Comparison of ENCODE assay signal across 8 cellular contexts in the genomic region with DNA sequence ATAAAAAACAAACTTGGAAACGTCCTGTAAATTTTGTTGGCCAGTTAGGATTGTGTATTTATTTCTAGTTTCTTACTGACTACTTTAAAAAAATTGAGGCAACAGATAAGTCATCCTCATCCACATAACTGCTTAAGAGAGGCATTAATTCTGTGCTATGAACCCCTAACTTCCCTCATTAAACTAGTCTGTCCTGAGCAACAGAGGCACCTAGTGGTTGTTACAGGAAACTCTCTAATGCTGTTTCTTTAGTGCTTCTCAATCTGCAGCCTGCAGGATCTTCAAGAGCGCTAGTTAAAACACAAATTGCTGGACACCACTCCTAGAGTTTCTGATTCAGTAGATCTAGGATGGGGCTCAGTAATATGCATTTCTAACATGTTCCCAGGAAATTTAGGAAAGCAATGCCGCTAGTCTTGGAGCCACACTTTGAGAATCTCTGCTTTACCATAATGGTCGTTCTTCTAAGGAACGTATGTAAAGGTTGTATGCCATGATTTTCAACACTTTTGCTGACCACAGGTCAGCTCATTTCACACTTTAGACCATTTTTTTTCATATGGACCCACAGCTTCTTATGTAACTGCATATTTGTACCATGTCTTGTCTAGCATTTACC.
A peak's percentile ranks its signal among the peaks of the same experiment; 100 is the strongest.
DNase-seq lines count a peak whose midpoint lies in the region; ATAC-seq and TF ChIP-seq lines count a peak whose summit lies in the region.

No MANE protein-coding gene starts in this region.

- no peak overlapping the region for H3K9ac ChIP-seq in H9 (ENCODE audit: extremely low read depth, insufficient read length, low read length)
- no peak overlapping the region for H3K9ac ChIP-seq in neuronal stem cell (ENCODE audit: low read depth, low read length, poor library complexity)

- H2BK20ac ChIP-seq in H9 (ENCODE audit: low read depth, low read length, poor library complexity, severe bottlenecking), result no peak overlapping the region

- H3K4me3 Mint-ChIP-seq in H9, result no peak overlapping the region

- no peaks in the 10 kb centered on the region for H3K4me1 Mint-ChIP-seq in H9

- no peaks in the 10 kb centered on the region for H3K79me2 ChIP-seq in H9 (ENCODE audit: insufficient read depth, low read length)

- H2BK12ac ChIP-seq in H9 (ENCODE audit: insufficient read length, low read depth, low read length) (no peak overlapping the region), neuronal stem cell (ENCODE audit: low read length) (no peak overlapping the region)

- H3K4me2 ChIP-seq in H9 (ENCODE audit: insufficient read depth, insufficient read length, low read length) (no peak overlapping the region), neuronal stem cell (ENCODE audit: insufficient read depth, low read length, poor library complexity, severe bottlenecking) (no peak overlapping the region)

- H2BK15ac ChIP-seq in H9 (ENCODE audit: low read depth, low read length) (no peak overlapping the region), neuronal stem cell (ENCODE audit: low read length) (no peak overlapping the region)

- peaks cover 4% of the 10 kb centered on the region; the same call in 1 of the 2 replicates for H3K27me3 Mint-ChIP-seq in H9 (ENCODE audit: low read depth)

- H3K79me1 ChIP-seq in H9 (ENCODE audit: insufficient read depth, low read depth, low read length, poor library complexity, severe bottlenecking) (no peaks in the 10 kb centered on the region), neuronal stem cell (ENCODE audit: low read depth, low read length) (no peaks in the 10 kb centered on the region)

- no peak overlapping the region for H3K56ac ChIP-seq in H9 (ENCODE audit: insufficient read length, low read depth, low read length)

- H2AFZ ChIP-seq in H9 (ENCODE audit: low read length), result no peak overlapping the region
- H2AFZ ChIP-seq in neuronal stem cell (ENCODE audit: low read length), result no peak overlapping the region

- no peak overlapping the region for H3K27ac Mint-ChIP-seq in H9

- H3K14ac ChIP-seq in H9 (ENCODE audit: insufficient read depth, low read length) (no peak overlapping the region), neuronal stem cell (ENCODE audit: low read length) (no peak overlapping the region)

- H2BK5ac ChIP-seq in H9 (ENCODE audit: insufficient read length, low read length), result no peak overlapping the region
- H2BK5ac ChIP-seq in neuronal stem cell (ENCODE audit: low read length), result no peak overlapping the region

- no peak for ATAC-seq in HG03039 (IDR thresholded peaks at IDR 0.05; ENCODE audit: unreplicated experiment)

- H3K4ac ChIP-seq in H9 (ENCODE audit: low read depth, low read length), result no peak overlapping the region
- H3K4ac ChIP-seq in neuronal stem cell (ENCODE audit: low read length), result no peak overlapping the region

- no peak overlapping the region for H4K91ac ChIP-seq in H9 (ENCODE audit: insufficient read length, low read depth, low read length)
- no peak overlapping the region for H4K91ac ChIP-seq in neuronal stem cell (ENCODE audit: low read depth, low read length, poor library complexity)

- H3K27ac ChIP-seq in H9 (ENCODE audit: insufficient read length, low read depth, low read length) (no peak overlapping the region), adrenal gland (no peak overlapping the region), neuronal stem cell (replicated peaks; ENCODE audit: low read length) (no peak overlapping the region)

- TF ChIP-seq POLR2A in adrenal gland (IDR thresholded peaks at IDR 0.05), result no peak

- H4K8ac ChIP-seq in H9 (replicated peaks; ENCODE audit: insufficient read length, low read depth, low read length), result no peak overlapping the region
- no peak overlapping the region for H4K8ac ChIP-seq in neuronal stem cell (ENCODE audit: low read depth, low read length)

- H3K36me3 ChIP-seq in adrenal gland (replicated peaks in 1 of 2) (no peaks in the 10 kb centered on the region), neuronal stem cell (replicated peaks in 1 of 2; ENCODE audit: control insufficient read depth in 2 of 2, insufficient read depth in 2 of 2, low read length in 2 of 2) (no peaks in the 10 kb centered on the region)

- H2BK120ac ChIP-seq in H9 (ENCODE audit: low read depth, low read length, poor library complexity, severe bottlenecking) (no peak overlapping the region), neuronal stem cell (ENCODE audit: low read depth, low read length) (no peak overlapping the region)

- H3K23me2 ChIP-seq in H9 (ENCODE audit: insufficient read length, low read depth, low read length, poor library complexity, severe bottlenecking), result no peaks in the 10 kb centered on the region

- peak; percentile 67 for TF ChIP-seq CTCF in H9 (conservative IDR thresholded peaks at IDR 0.05)
- peak; percentile 11 to 37 (median 24) for TF ChIP-seq CTCF in adrenal gland (IDR thresholded peaks at IDR 0.05)

- H3K4me1 ChIP-seq in H9 (ENCODE audit: insufficient read depth, low read length) (no peaks in the 10 kb centered on the region), adrenal gland (replicated peaks in 1 of 2) (no peaks in the 10 kb centered on the region), neuronal stem cell (ENCODE audit: control insufficient read depth in 2 of 2, insufficient read depth in 1 of 2, low read depth in 1 of 2, low read length in 2 of 2) (no peaks in the 10 kb centered on the region)

- no CpG with 5 or more reads among the region's 5 CpGs for WGBS in H9 (ENCODE audit: extremely low coverage, insufficient read length, low lambda C conversion rate)
- WGBS in adrenal gland, 4 donors, result 39 to 52% (median 48%) methylated on average over 5 of the region's 5 CpGs
- WGBS in neuronal stem cell (ENCODE audit: extremely low coverage in 2 of 2, insufficient read length in 2 of 2, insufficient replicate concordance in 1 of 2), 2 donors, result no CpG with 5 or more reads among the region's 5 CpGs

- H3K36me3 Mint-ChIP-seq in H9 (ENCODE audit: insufficient read depth in 1 of 3, low read depth in 3 of 3), result no peaks in the 10 kb centered on the region

- DNase-seq in DMS 273 (lab: John Stamatoyannopoulos, UW; ENCODE audit: unreplicated experiment) (peak; percentile 41), DMS 273 treated with DMSO at 0.1 percent for 48 hours (lab: John Stamatoyannopoulos, UW) (no peak), H9 (no peak), NCI-H1048 (lab: John Stamatoyannopoulos, UW) (peak; percentile 21), adrenal gland (no peak), neuronal stem cell (ENCODE audit: low spot score) (peak; percentile 24), activated gamma-delta T cell (lab: John Stamatoyannopoulos, UW) (no peak)

- intact Hi-C loops in adrenal gland (cut with DNase I), result no loop called here

- no peak overlapping the region for H4K5ac ChIP-seq in H9 (ENCODE audit: insufficient read length, low read depth, low read length)

- H4K20me1 ChIP-seq in H9 (ENCODE audit: control insufficient read depth, insufficient read depth, insufficient read length), result no peaks in the 10 kb centered on the region

- H2AK5ac ChIP-seq in H9 (ENCODE audit: insufficient read length, low read length) (no peak overlapping the region), neuronal stem cell (ENCODE audit: low read depth, low read length) (no peak overlapping the region)

- H3K23ac ChIP-seq in H9 (ENCODE audit: insufficient read length, low read depth, low read length) (no peak overlapping the region), neuronal stem cell (ENCODE audit: low read depth, low read length, poor library complexity) (no peak overlapping the region)

- peaks cover 7% of the 10 kb centered on the region for H3K9me3 ChIP-seq in H9 (ENCODE audit: control insufficient read depth, low read depth, low read length)
- no peaks in the 10 kb centered on the region for H3K9me3 ChIP-seq in adrenal gland (replicated peaks in 1 of 3)
- no peaks in the 10 kb centered on the region for H3K9me3 ChIP-seq in neuronal stem cell (replicated peaks in 1 of 2; ENCODE audit: control insufficient read depth in 2 of 2, insufficient read depth in 1 of 2, low read depth in 1 of 2, low read length in 2 of 2)

- no peak overlapping the region for H3K4me3 ChIP-seq in adrenal gland
- H3K4me3 ChIP-seq in neuronal stem cell (ENCODE audit: low read length in 2 of 2), result no peak overlapping the region

- no peak overlapping the region for H3K18ac ChIP-seq in H9 (ENCODE audit: insufficient read length, low read depth, low read length)
- no peak overlapping the region for H3K18ac ChIP-seq in neuronal stem cell (ENCODE audit: low read length)

- H3T11ph ChIP-seq in H9 (ENCODE audit: low read length), result no peak overlapping the region

- H3K27me3 ChIP-seq in H9 (ENCODE audit: insufficient read depth, low read length) (no peaks in the 10 kb centered on the region), adrenal gland (no peaks in the 10 kb centered on the region), neuronal stem cell (ENCODE audit: control insufficient read depth in 3 of 3, insufficient read depth in 3 of 3, low read depth in 1 of 3, low read length in 3 of 3) (no peaks in the 10 kb centered on the region)

- peaks cover 0 to 17% of the 10 kb centered on the region in 2 experiments; a peak in 2 of 5 replicates for H3K9me3 Mint-ChIP-seq in H9

Comparison
In these comparisons a context has a peak if more than half of its experiments do, and no peak if none do; other contexts are left out.
1. DNase-seq: peak in DMS 273 (single experiment), NCI-H1048 (single experiment) and neuronal stem cell (single experiment); none in DMS 273 treated with DMSO at 0.1 percent for 48 hours (single experiment), H9 (single experiment), adrenal gland (0 of 7) and activated gamma-delta T cell (single experiment).